Comparison of ENCODE assay signal across 1 cellular context in the genomic region with DNA sequence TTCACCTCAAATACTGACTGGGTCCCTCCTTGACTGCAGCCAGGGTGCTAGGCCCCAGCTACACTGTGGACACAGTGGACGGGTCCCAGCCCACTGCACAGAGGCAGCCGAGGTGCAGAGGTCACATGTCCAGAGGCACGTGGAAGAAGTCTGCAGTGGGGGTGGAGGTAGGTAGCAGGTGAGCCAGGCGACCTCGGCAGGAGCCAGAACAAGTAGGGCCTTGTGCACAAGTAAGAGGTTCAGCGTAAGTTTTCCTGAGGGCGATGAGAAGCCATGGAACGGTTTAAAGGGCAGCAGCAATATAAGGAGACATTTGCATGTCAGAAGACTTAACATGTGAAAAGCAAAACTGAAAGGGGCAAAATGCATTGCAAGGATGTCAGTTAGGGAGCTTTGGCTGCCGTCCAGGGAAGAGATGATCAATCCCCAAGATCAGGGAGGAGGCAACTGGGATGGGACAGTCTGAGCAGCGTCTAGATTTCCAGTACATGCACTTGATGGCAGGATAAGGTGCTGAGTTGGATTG.
TF ChIP-seq lines count a peak whose summit lies in the region.

No MANE protein-coding gene starts in this region.

TF ChIP-seq in HepG2, 621 proteins besides CTCF, POLR2A, EP300 and RAD21 (continued from another document and continues in another):
- TF ChIP-seq, protein P1, sequence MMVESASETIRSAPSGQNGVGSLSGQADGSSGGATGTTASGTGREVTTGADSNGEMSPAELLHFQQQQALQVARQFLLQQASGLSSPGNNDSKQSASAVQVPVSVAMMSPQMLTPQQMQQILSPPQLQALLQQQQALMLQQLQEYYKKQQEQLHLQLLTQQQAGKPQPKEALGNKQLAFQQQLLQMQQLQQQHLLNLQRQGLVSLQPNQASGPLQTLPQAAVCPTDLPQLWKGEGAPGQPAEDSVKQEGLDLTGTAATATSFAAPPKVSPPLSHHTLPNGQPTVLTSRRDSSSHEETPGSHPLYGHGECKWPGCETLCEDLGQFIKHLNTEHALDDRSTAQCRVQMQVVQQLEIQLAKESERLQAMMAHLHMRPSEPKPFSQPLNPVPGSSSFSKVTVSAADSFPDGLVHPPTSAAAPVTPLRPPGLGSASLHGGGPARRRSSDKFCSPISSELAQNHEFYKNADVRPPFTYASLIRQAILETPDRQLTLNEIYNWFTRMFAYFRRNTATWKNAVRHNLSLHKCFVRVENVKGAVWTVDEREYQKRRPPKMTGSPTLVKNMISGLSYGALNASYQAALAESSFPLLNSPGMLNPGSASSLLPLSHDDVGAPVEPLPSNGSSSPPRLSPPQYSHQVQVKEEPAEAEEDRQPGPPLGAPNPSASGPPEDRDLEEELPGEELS (CRISPR knock-in tag; IDR thresholded peaks at IDR 0.05): 0 out of 2 replicates have a peak, but pooled peaks have one; percentile 24
- TF ChIP-seq, protein P2, sequence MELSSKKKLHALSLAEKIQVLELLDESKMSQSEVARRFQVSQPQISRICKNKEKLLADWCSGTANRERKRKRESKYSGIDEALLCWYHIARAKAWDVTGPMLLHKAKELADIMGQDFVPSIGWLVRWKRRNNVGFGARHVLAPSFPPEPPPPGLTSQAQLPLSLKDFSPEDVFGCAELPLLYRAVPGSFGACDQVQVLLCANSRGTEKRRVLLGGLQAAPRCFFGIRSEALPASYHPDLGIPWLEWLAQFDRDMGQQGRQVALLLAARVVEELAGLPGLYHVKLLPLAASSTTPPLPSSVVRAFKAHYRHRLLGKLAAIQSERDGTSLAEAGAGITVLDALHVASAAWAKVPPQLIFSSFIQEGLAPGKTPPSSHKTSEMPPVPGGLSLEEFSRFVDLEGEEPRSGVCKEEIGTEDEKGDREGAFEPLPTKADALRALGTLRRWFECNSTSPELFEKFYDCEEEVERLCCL (CRISPR knock-in tag; IDR thresholded peaks at IDR 0.05; ENCODE audit: borderline replicate concordance): no peak
- TF ChIP-seq, protein P3, sequence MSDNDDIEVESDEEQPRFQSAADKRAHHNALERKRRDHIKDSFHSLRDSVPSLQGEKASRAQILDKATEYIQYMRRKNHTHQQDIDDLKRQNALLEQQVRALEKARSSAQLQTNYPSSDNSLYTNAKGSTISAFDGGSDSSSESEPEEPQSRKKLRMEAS (IDR thresholded peaks at IDR 0.05): peak; percentile 92
- TF ChIP-seq YEATS4 (CRISPR knock-in tag; IDR thresholded peaks at IDR 0.05; ENCODE audit: borderline replicate concordance) (no peak), ZNF333 (CRISPR knock-in tag; IDR thresholded peaks at IDR 0.05; ENCODE audit: borderline replicate concordance) (no peak), ASH2L (IDR thresholded peaks at IDR 0.05; ENCODE audit: insufficient read length, low read depth, low read length) (no peak), ADNP (CRISPR knock-in tag; IDR thresholded peaks at IDR 0.05) (no peak), CBX5 (CRISPR knock-in tag; IDR thresholded peaks at IDR 0.05; ENCODE audit: borderline replicate concordance) (no peak), ZNF367 (CRISPR knock-in tag; IDR thresholded peaks at IDR 0.05; ENCODE audit: borderline replicate concordance) (no peak), ZNF138 (CRISPR knock-in tag; IDR thresholded peaks at IDR 0.05; ENCODE audit: low read depth) (no peak), TGIF2 (CRISPR knock-in tag; IDR thresholded peaks at IDR 0.05) (no peak), ATF7 (IDR thresholded peaks at IDR 0.05) (no peak), ATF7 (CRISPR knock-in tag; IDR thresholded peaks at IDR 0.05) (no peak), SKI (IDR thresholded peaks at IDR 0.05; ENCODE audit: partially characterized antibody) (no peak), FOXK1 (CRISPR knock-in tag; IDR thresholded peaks at IDR 0.05; ENCODE audit: borderline replicate concordance, low read depth) (0 out of 2 replicates have a peak, but pooled peaks have one; percentile 32), MAF1 (CRISPR knock-in tag; IDR thresholded peaks at IDR 0.05; ENCODE audit: borderline replicate concordance) (no peak), ZNF251 (CRISPR knock-in tag; IDR thresholded peaks at IDR 0.05) (no peak), CEBPG (CRISPR knock-in tag; IDR thresholded peaks at IDR 0.05) (no peak), MAZ (IDR thresholded peaks at IDR 0.05; ENCODE audit: borderline replicate concordance, low read depth, low read length) (no peak), MAZ (CRISPR knock-in tag; IDR thresholded peaks at IDR 0.05; ENCODE audit: low read depth) (no peak), NCOR1 (IDR thresholded peaks at IDR 0.05; ENCODE audit: borderline replicate concordance, low read length) (no peak), NR2F1 (CRISPR knock-in tag; IDR thresholded peaks at IDR 0.05) (peak in 1 of 2 experiments; percentile 46; a peak in 1 of 4 replicates), NRL (CRISPR knock-in tag; IDR thresholded peaks at IDR 0.05; ENCODE audit: borderline replicate concordance) (no peak), ZNF598 (CRISPR knock-in tag; IDR thresholded peaks at IDR 0.05; ENCODE audit: borderline replicate concordance) (no peak), ZFP62 (CRISPR knock-in tag; IDR thresholded peaks at IDR 0.05) (no peak), MBNL3 (CRISPR knock-in tag; conservative IDR thresholded peaks at IDR 0.05) (no peak), PAWR (CRISPR knock-in tag; IDR thresholded peaks at IDR 0.05; ENCODE audit: borderline replicate concordance) (no peak), ZNF589 (CRISPR knock-in tag; conservative IDR thresholded peaks at IDR 0.05) (no peak), ZFY (CRISPR knock-in tag; IDR thresholded peaks at IDR 0.05) (peak; percentile 49; the same call in 1 of the 2 replicates), NFE2 (CRISPR knock-in tag; IDR thresholded peaks at IDR 0.05) (no peak), ZNF253 (CRISPR knock-in tag; IDR thresholded peaks at IDR 0.05; ENCODE audit: borderline replicate concordance) (no peak), ATAD3A (CRISPR knock-in tag; IDR thresholded peaks at IDR 0.05) (no peak), MTA1 (CRISPR knock-in tag; IDR thresholded peaks at IDR 0.05; ENCODE audit: borderline replicate concordance) (peak; percentile 75; the same call in 1 of the 2 replicates), BRD4 (CRISPR knock-in tag; IDR thresholded peaks at IDR 0.05) (no peak), FOSL2 (CRISPR knock-in tag; IDR thresholded peaks at IDR 0.05) (peak; percentile 36; the same call in 1 of the 2 replicates), POLR2G (IDR thresholded peaks at IDR 0.05; ENCODE audit: low read depth, low read length) (no peak), ZNF782 (CRISPR knock-in tag; IDR thresholded peaks at IDR 0.05; ENCODE audit: borderline replicate concordance) (0 out of 2 replicates have a peak, but pooled peaks have one; percentile 24), PAX8 (CRISPR knock-in tag; IDR thresholded peaks at IDR 0.05; ENCODE audit: borderline replicate concordance) (no peak), ZFP36L1 (CRISPR knock-in tag; IDR thresholded peaks at IDR 0.05) (0 out of 2 replicates have a peak, but pooled peaks have one; percentile 54), ZNF264 (CRISPR knock-in tag; IDR thresholded peaks at IDR 0.05) (no peak), SMAD3 (CRISPR knock-in tag; IDR thresholded peaks at IDR 0.05) (no peak), SRY (CRISPR knock-in tag; IDR thresholded peaks at IDR 0.05) (no peak), PPARG (CRISPR knock-in tag; conservative IDR thresholded peaks at IDR 0.05) (no peak), SP2 (CRISPR knock-in tag; IDR thresholded peaks at IDR 0.05) (no peak), ESRRA (CRISPR knock-in tag; IDR thresholded peaks at IDR 0.05; ENCODE audit: low read depth) (no peak)
- TF ChIP-seq, protein P4, sequence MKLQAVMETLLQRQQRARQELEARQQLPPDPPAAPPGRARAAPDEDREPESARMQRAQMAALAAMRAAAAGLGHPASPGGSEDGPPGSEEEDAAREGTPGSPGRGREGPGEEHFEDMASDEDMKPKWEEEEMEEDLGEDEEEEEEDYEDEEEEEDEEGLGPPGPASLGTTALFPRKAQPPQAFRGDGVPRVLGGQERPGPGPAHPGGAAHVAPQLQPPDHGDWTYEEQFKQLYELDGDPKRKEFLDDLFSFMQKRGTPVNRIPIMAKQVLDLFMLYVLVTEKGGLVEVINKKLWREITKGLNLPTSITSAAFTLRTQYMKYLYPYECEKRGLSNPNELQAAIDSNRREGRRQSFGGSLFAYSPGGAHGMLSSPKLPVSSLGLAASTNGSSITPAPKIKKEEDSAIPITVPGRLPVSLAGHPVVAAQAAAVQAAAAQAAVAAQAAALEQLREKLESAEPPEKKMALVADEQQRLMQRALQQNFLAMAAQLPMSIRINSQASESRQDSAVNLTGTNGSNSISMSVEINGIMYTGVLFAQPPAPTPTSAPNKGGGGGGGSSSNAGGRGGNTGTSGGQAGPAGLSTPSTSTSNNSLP (IDR thresholded peaks at IDR 0.05; ENCODE audit: low read depth, low read length): no peak
- TF ChIP-seq, protein P5, sequence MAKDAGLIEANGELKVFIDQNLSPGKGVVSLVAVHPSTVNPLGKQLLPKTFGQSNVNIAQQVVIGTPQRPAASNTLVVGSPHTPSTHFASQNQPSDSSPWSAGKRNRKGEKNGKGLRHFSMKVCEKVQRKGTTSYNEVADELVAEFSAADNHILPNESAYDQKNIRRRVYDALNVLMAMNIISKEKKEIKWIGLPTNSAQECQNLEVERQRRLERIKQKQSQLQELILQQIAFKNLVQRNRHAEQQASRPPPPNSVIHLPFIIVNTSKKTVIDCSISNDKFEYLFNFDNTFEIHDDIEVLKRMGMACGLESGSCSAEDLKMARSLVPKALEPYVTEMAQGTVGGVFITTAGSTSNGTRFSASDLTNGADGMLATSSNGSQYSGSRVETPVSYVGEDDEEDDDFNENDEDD (CRISPR knock-in tag; IDR thresholded peaks at IDR 0.05; ENCODE audit: borderline replicate concordance): 0 out of 2 replicates have a peak, but pooled peaks have one; percentile 52
- TF ChIP-seq, protein P6, sequence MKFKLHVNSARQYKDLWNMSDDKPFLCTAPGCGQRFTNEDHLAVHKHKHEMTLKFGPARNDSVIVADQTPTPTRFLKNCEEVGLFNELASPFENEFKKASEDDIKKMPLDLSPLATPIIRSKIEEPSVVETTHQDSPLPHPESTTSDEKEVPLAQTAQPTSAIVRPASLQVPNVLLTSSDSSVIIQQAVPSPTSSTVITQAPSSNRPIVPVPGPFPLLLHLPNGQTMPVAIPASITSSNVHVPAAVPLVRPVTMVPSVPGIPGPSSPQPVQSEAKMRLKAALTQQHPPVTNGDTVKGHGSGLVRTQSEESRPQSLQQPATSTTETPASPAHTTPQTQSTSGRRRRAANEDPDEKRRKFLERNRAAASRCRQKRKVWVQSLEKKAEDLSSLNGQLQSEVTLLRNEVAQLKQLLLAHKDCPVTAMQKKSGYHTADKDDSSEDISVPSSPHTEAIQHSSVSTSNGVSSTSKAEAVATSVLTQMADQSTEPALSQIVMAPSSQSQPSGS (CRISPR knock-in tag; IDR thresholded peaks at IDR 0.05): no peak
- TF ChIP-seq, protein P7, sequence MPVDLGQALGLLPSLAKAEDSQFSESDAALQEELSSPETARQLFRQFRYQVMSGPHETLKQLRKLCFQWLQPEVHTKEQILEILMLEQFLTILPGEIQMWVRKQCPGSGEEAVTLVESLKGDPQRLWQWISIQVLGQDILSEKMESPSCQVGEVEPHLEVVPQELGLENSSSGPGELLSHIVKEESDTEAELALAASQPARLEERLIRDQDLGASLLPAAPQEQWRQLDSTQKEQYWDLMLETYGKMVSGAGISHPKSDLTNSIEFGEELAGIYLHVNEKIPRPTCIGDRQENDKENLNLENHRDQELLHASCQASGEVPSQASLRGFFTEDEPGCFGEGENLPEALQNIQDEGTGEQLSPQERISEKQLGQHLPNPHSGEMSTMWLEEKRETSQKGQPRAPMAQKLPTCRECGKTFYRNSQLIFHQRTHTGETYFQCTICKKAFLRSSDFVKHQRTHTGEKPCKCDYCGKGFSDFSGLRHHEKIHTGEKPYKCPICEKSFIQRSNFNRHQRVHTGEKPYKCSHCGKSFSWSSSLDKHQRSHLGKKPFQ (CRISPR knock-in tag; IDR thresholded peaks at IDR 0.05; ENCODE audit: insufficient replicate concordance): no peak
- TF ChIP-seq, protein P8, sequence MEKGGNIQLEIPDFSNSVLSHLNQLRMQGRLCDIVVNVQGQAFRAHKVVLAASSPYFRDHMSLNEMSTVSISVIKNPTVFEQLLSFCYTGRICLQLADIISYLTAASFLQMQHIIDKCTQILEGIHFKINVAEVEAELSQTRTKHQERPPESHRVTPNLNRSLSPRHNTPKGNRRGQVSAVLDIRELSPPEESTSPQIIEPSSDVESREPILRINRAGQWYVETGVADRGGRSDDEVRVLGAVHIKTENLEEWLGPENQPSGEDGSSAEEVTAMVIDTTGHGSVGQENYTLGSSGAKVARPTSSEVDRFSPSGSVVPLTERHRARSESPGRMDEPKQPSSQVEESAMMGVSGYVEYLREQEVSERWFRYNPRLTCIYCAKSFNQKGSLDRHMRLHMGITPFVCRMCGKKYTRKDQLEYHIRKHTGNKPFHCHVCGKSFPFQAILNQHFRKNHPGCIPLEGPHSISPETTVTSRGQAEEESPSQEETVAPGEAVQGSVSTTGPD (CRISPR knock-in tag; IDR thresholded peaks at IDR 0.05): no peak
- TF ChIP-seq, protein P9, sequence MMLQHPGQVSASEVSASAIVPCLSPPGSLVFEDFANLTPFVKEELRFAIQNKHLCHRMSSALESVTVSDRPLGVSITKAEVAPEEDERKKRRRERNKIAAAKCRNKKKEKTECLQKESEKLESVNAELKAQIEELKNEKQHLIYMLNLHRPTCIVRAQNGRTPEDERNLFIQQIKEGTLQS (CRISPR knock-in tag; IDR thresholded peaks at IDR 0.05): no peak
- TF ChIP-seq, protein P10, sequence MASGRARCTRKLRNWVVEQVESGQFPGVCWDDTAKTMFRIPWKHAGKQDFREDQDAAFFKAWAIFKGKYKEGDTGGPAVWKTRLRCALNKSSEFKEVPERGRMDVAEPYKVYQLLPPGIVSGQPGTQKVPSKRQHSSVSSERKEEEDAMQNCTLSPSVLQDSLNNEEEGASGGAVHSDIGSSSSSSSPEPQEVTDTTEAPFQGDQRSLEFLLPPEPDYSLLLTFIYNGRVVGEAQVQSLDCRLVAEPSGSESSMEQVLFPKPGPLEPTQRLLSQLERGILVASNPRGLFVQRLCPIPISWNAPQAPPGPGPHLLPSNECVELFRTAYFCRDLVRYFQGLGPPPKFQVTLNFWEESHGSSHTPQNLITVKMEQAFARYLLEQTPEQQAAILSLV (CRISPR knock-in tag; IDR thresholded peaks at IDR 0.05; ENCODE audit: borderline replicate concordance): no peak
- TF ChIP-seq, protein P11, sequence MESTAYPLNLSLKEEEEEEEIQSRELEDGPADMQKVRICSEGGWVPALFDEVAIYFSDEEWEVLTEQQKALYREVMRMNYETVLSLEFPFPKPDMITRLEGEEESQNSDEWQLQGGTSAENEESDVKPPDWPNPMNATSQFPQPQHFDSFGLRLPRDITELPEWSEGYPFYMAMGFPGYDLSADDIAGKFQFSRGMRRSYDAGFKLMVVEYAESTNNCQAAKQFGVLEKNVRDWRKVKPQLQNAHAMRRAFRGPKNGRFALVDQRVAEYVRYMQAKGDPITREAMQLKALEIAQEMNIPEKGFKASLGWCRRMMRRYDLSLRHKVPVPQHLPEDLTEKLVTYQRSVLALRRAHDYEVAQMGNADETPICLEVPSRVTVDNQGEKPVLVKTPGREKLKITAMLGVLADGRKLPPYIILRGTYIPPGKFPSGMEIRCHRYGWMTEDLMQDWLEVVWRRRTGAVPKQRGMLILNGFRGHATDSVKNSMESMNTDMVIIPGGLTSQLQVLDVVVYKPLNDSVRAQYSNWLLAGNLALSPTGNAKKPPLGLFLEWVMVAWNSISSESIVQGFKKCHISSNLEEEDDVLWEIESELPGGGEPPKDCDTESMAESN (CRISPR knock-in tag; conservative IDR thresholded peaks at IDR 0.05): peak; percentile 58
- TF ChIP-seq, protein P12, sequence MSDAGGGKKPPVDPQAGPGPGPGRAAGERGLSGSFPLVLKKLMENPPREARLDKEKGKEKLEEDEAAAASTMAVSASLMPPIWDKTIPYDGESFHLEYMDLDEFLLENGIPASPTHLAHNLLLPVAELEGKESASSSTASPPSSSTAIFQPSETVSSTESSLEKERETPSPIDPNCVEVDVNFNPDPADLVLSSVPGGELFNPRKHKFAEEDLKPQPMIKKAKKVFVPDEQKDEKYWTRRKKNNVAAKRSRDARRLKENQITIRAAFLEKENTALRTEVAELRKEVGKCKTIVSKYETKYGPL (CRISPR knock-in tag; IDR thresholded peaks at IDR 0.05): no peak
